ENCODE assay signal across 1 cellular context in the genomic region with DNA sequence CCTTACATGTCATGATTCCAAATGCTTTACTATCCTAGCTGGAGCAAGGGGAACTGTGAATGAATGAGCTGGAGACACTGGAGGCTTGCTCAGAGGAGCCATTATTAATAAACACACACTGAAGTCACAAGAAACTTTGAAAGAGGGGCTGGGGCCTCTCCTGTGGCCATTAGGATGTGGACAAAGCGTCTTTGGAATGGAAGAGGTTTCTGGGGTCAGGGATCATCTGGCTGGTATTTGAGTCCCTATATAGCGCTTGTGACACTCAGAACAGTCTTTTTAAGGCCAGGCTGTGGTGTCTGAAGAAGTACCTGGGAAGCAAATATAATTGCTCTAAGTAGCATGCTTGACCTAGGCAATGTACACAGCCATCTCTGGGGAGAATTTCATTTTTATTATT.
TF ChIP-seq lines count a peak whose summit lies in the region.

No MANE protein-coding gene starts in this region.

TF ChIP-seq in WTC11, 78 proteins besides CTCF, POLR2A, EP300 and RAD21 (continued from another document):
- TF ChIP-seq, protein P1, sequence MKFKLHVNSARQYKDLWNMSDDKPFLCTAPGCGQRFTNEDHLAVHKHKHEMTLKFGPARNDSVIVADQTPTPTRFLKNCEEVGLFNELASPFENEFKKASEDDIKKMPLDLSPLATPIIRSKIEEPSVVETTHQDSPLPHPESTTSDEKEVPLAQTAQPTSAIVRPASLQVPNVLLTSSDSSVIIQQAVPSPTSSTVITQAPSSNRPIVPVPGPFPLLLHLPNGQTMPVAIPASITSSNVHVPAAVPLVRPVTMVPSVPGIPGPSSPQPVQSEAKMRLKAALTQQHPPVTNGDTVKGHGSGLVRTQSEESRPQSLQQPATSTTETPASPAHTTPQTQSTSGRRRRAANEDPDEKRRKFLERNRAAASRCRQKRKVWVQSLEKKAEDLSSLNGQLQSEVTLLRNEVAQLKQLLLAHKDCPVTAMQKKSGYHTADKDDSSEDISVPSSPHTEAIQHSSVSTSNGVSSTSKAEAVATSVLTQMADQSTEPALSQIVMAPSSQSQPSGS (CRISPR knock-in tag; IDR thresholded peaks at IDR 0.05; ENCODE audit: borderline replicate concordance, low read depth), result no peak
TF ChIP-seq in WTC11: peak in this region for 0.
